ENCODE assay signal across 8 cellular contexts in the genomic region with DNA sequence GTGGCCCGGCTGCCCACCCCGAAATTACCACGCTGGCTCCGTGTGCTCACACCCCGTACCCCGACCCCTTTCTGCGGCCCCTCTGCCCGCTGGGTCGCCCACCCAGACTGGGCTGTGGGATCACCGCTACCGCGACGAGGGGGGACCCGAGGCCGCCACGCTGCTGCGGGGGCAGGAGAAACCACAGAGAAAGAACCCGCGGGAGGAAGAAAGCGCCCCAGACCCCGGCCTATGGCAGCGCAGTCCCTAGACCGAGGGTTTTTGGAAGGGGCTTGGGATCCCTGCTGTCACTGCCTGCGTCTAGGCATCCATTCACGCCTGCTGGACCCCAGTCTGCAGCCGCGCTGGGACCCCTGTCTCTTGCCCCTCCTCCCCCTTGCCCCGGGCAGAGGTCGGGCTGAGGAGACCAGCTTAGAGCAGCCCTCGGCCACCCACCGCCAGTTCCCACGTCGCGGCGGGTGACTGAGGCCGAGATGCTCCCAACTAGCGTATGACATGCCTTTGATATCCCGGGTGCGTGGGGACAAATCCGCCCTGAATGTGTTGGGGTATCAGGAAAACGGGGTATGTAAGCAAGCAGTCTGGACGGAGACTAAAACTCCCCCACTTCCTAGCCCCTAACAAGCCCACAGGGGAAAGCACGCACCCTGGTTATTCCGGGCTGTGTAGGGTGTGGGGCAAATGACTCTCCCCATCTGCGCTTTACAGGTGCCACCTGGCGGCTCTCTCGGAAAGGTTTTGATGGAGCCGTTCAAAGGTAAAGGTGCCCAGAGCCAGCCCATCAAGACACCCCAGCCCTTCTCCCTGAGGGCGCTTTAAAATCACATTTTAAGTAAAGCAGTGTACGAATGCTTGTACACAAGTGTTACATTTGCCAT. TPM values are rescaled to one million over a fixed set of nuclear protein-coding genes. Genes with fewer than 3 reads are reported as not detected.
DNase-seq lines count a peak whose midpoint lies in the region; ATAC-seq and TF ChIP-seq lines count a peak whose summit lies in the region.

No MANE protein-coding gene starts in this region.

- H3K4me3 Mint-ChIP-seq in CD14-positive monocyte = peak overlapping the region; percentile 88 to 97
- H3K4me3 Mint-ChIP-seq in activated CD8-positive, alpha-beta T cell treated with anti-CD3 and anti-CD28 coated beads for 36 hours = peak overlapping the region; percentile 83

- no peak for TF ChIP-seq CTCF in CD14-positive monocyte (IDR thresholded peaks at IDR 0.05)
- peak; percentile 62 for TF ChIP-seq CTCF in activated CD8-positive, alpha-beta T cell treated with anti-CD3 and anti-CD28 coated beads for 36 hours (IDR thresholded peaks at IDR 0.05)

- intact Hi-C loops in CD14-positive monocyte (cut with micrococcal nuclease) = no loop called here
- intact Hi-C loops in activated CD8-positive, alpha-beta T cell treated with anti-CD3 and anti-CD28 coated beads for 36 hours (cut with micrococcal nuclease) = loop anchor here (2.0 to 10.0 kb wide), 4 partner anchors 122 to 720 kb away; no protein-coding TSS in a partner anchor

- no peaks in the 10 kb centered on the region for H3K36me3 ChIP-seq in ectodermal cell (ENCODE audit: control insufficient read depth, insufficient read depth, low read length)

- no peak overlapping the region for H3K27ac Mint-ChIP-seq in CD14-positive monocyte
- no peak overlapping the region for H3K27ac Mint-ChIP-seq in activated CD8-positive, alpha-beta T cell treated with anti-CD3 and anti-CD28 coated beads for 36 hours

- H3K4me3 ChIP-seq in ectodermal cell (ENCODE audit: insufficient read depth, low read depth, low read length) = peak overlapping the region; percentile 51

- H3K27me3 ChIP-seq in ectodermal cell (ENCODE audit: control insufficient read depth, insufficient read depth, low read length, poor library complexity, severe bottlenecking) = peaks cover 57% of the 10 kb centered on the region

- peaks cover 0 to 1% of the 10 kb centered on the region in 2 donors for H3K36me3 Mint-ChIP-seq in CD14-positive monocyte
- H3K36me3 Mint-ChIP-seq in activated CD8-positive, alpha-beta T cell treated with anti-CD3 and anti-CD28 coated beads for 36 hours (ENCODE audit: low read depth) = no peaks in the 10 kb centered on the region

- no peaks in the 10 kb centered on the region for H3K9me3 ChIP-seq in ectodermal cell (ENCODE audit: control insufficient read depth, low read length)

- peaks cover 0 to 11% (median 2%) of the 10 kb centered on the region in 7 donors for H3K9me3 Mint-ChIP-seq in CD14-positive monocyte
- no peaks in the 10 kb centered on the region for H3K9me3 Mint-ChIP-seq in activated CD8-positive, alpha-beta T cell treated with anti-CD3 and anti-CD28 coated beads for 36 hours

- CTCF ChIA-PET in activated CD8-positive, alpha-beta T cell treated with anti-CD3 and anti-CD28 coated beads for 36 hours (lab: Charles Lee) = interaction anchor here (0.6 to 1.5 kb wide), 14 partner anchors 10 to 1541 kb away, joined by 3 to 5 read pairs (median 3); no protein-coding TSS in a partner anchor

- no peak overlapping the region for H3K27ac ChIP-seq in ectodermal cell (ENCODE audit: insufficient read depth, low read depth, low read length, poor library complexity, severe bottlenecking)

- peaks cover 4% of the 10 kb centered on the region for H3K4me1 ChIP-seq in ectodermal cell (ENCODE audit: control insufficient read depth, insufficient read depth, low read length)

- peaks cover 48 to 53% (median 50%) of the 10 kb centered on the region in 3 donors for H3K27me3 Mint-ChIP-seq in CD14-positive monocyte (ENCODE audit: low read depth in 3 of 3)
- H3K27me3 Mint-ChIP-seq in activated CD8-positive, alpha-beta T cell treated with anti-CD3 and anti-CD28 coated beads for 36 hours = peaks cover 26% of the 10 kb centered on the region

- ATAC-seq in GM21529 (IDR thresholded peaks at IDR 0.05; ENCODE audit: unreplicated experiment) = peak; percentile 68
- ATAC-seq in activated CD8-positive, alpha-beta T cell treated with anti-CD3 and anti-CD28 coated beads for 36 hours = peak; percentile 84

- DNase-seq in CD14-positive monocyte (ENCODE audit: low spot score) = no peak
- peak; percentile 59 for DNase-seq in NCI-H2029 treated with DMSO at 0.1 percent for 48 hours (lab: John Stamatoyannopoulos, UW)
- DNase-seq in activated CD8-positive, alpha-beta T cell treated with anti-CD3 and anti-CD28 coated beads for 36 hours = peak; percentile 83
- peak; percentile 54 for DNase-seq in mucosa of gallbladder (ENCODE audit: low spot score)
- DNase-seq in stimulated activated CD8-positive, alpha-beta memory T cell treated with anti-CD3 and anti-CD28 coated beads, Interleukin-4, amount 100 ng/mL, for 48 hours = peak; percentile 77
- no peak for DNase-seq in EL

- H3K4me1 Mint-ChIP-seq in CD14-positive monocyte = peaks cover 22% of the 10 kb centered on the region
- H3K4me1 Mint-ChIP-seq in activated CD8-positive, alpha-beta T cell treated with anti-CD3 and anti-CD28 coated beads for 36 hours (ENCODE audit: low read depth) = peaks cover 5% of the 10 kb centered on the region

- POLR2A ChIA-PET in activated CD8-positive, alpha-beta T cell treated with anti-CD3 and anti-CD28 coated beads for 36 hours (lab: Charles Lee) = interaction anchor here (0.7 kb wide), 1 partner anchor 644 kb away, joined by 4 read pairs; no protein-coding TSS in a partner anchor

- 3 to 4% methylated on average over 47 to 50 of the region's 50 CpGs for WGBS in ectodermal cell, 2 experiments

RNA-seq across cellular contexts. Expression of gene INPP4B, which starts 0.9 kb away (rescaled TPM):
- polyA plus RNA-seq in CD14-positive monocyte = under 1 TPM; 0.22 to 0.38 TPM
- 10 to 100 TPM; 46.1 to 46.9 TPM for total RNA-seq in activated CD8-positive, alpha-beta T cell treated with anti-CD3 and anti-CD28 coated beads for 36 hours
- polyA plus RNA-seq in ectodermal cell (2013, experiment 1 of 4) = 1.8 TPM
- 0.84 TPM for polyA plus RNA-seq in ectodermal cell (2013, experiment 2 of 4)
- polyA plus RNA-seq in ectodermal cell (2013, experiment 3 of 4) = 0.96 TPM
- polyA plus RNA-seq in ectodermal cell (2013, experiment 4 of 4) = 1.9 TPM
- total RNA-seq in mucosa of gallbladder = 16.0 TPM

Comparison
In these comparisons a context has a peak if more than half of its experiments do, and no peak if none do; other contexts are left out.
1. DNase-seq: peak in NCI-H2029 treated with DMSO at 0.1 percent for 48 hours (single experiment), activated CD8-positive, alpha-beta T cell treated with anti-CD3 and anti-CD28 coated beads for 36 hours (single experiment), mucosa of gallbladder (single experiment) and stimulated activated CD8-positive, alpha-beta memory T cell treated with anti-CD3 and anti-CD28 coated beads, Interleukin-4, amount 100 ng/mL, for 48 hours (single experiment); none in CD14-positive monocyte (single experiment) and EL (single experiment).